Comparison of ENCODE assay signal across 8 cellular contexts in the genomic region with DNA sequence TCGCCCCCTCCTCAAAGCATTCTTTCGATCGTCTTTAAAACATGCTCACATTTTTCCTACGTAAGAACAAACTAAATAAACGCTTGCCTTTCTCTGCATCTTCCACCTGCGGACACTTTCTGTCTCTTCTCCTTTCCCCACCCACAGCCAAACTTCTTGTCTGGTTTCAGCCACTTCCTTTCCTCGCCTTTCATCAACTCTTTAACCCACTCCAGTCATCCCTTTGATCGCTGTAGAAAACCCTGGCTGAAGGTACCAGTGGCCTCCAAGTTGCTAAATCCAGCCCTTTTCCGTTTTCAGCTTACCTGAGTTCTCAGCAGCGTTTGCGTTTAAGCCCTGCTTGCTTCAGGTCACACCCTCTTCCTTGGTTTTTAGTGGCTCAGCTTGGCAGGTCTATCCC. TPM values are rescaled to one million over a fixed set of nuclear protein-coding genes. Genes with fewer than 3 reads are reported as not detected.
DNase-seq lines count a peak whose midpoint lies in the region; ATAC-seq and TF ChIP-seq lines count a peak whose summit lies in the region.

No MANE protein-coding gene starts in this region.

- peak overlapping the region; percentile 98 for H3K4me3 Mint-ChIP-seq in natural killer cell treated with Interleukin-12 subunit alpha and Interleukin-12 subunit beta and Interleukin-15 and Interleukin-18, amount 100 ng/mL, for 72 hours

- peaks cover 6 to 38% (median 24%) of the 10 kb centered on the region in 11 experiments; a peak in 15 of 22 replicates for H4K20me1 ChIP-seq in BLaER1 treated with 17β-estradiol and CSF1 and Interleukin-3, amounts not matched to agents 10 nM and 100 nM
- peaks cover 1% of the 10 kb centered on the region; the same call in 1 of the 2 replicates for H4K20me1 ChIP-seq in SU-DHL-6 (ENCODE audit: low read depth, low read length)

- H3K27ac ChIP-seq in BLaER1 treated with 17β-estradiol and CSF1 and Interleukin-3, amounts not matched to agents 10 nM and 100 nM: peak overlapping the region in 10 of 11 experiments; percentile 40 to 81 (median 76); a peak in 18 of 22 replicates
- H3K27ac ChIP-seq in HEK293 (ENCODE audit: extremely low read depth, low read depth, low read length): peak overlapping the region; percentile 59; the same call in 1 of the 2 replicates
- peak overlapping the region; percentile 49 for H3K27ac ChIP-seq in SU-DHL-6 (ENCODE audit: low read depth, low read length)

- POLR2A ChIA-PET in HEK293 (lab: Yijun Ruan, JAX): interaction anchor here (0.8 to 2.1 kb wide), 14 partner anchors 8 to 195 kb away, joined by 3 to 26 read pairs (median 4); partner anchors contain the start of gene RTN4RL1

- H3K36me3 Mint-ChIP-seq in natural killer cell treated with Interleukin-12 subunit alpha and Interleukin-12 subunit beta and Interleukin-15 and Interleukin-18, amount 100 ng/mL, for 72 hours: peaks cover 8% of the 10 kb centered on the region

- no peaks in the 10 kb centered on the region; the same call in 1 of the 2 replicates for H3F3A ChIP-seq in SU-DHL-6 (ENCODE audit: insufficient read depth)

- H3K27me3 ChIP-seq in BLaER1 treated with 17β-estradiol and CSF1 and Interleukin-3, amounts not matched to agents 10 nM and 100 nM: no peaks in the 10 kb centered on the region
- H3K27me3 ChIP-seq in SU-DHL-6 (ENCODE audit: low read length) (no peaks in the 10 kb centered on the region), endocrine pancreas (ENCODE audit: control insufficient read depth, insufficient read depth, low read length) (no peaks in the 10 kb centered on the region)

- H3K9me3 ChIP-seq in BLaER1 treated with 17β-estradiol and CSF1 and Interleukin-3, amounts not matched to agents 10 nM and 100 nM (replicated peaks in 1 of 11): no peaks in the 10 kb centered on the region
- H3K9me3 ChIP-seq in HEK293 (ENCODE audit: control insufficient read depth, insufficient read depth, low read depth, low read length) (no peaks in the 10 kb centered on the region), SU-DHL-6 (ENCODE audit: insufficient read depth, low read length) (no peaks in the 10 kb centered on the region), endocrine pancreas (ENCODE audit: control insufficient read depth, low read length) (no peaks in the 10 kb centered on the region)

- no peak for DNase-seq in natural killer cell treated with Interleukin-12 subunit alpha and Interleukin-12 subunit beta and Interleukin-15 and Interleukin-18, amount 100 ng/mL, for 72 hours (ENCODE audit: low spot score)
- DNase-seq in HPDE6-E6E7 (ENCODE audit: extremely low spot score) (no peak), NCI-H524 (lab: John Stamatoyannopoulos, UW) (no peak), amniotic stem cell (lab: John Stamatoyannopoulos, UW) (no peak)

- H3K79me2 ChIP-seq in SU-DHL-6 (ENCODE audit: insufficient read depth, low read length): peaks cover 76% of the 10 kb centered on the region

- peaks cover 29 to 60% (median 53%) of the 10 kb centered on the region in 11 experiments for H3K36me3 ChIP-seq in BLaER1 treated with 17β-estradiol and CSF1 and Interleukin-3, amounts not matched to agents 10 nM and 100 nM
- H3K36me3 ChIP-seq in HEK293 (ENCODE audit: control insufficient read depth in 2 of 2, insufficient read depth in 1 of 2, low read length in 2 of 2) (peaks cover 41 to 51% of the 10 kb centered on the region in 2 experiments), SU-DHL-6 (ENCODE audit: low read length) (0 out of 2 replicates have a peak, but pooled peaks cover 5% of the 10 kb centered on the region), endocrine pancreas (ENCODE audit: control insufficient read depth, insufficient read depth, low read length) (no peaks in the 10 kb centered on the region)

- peak overlapping the region; percentile 65 for H2AFZ ChIP-seq in SU-DHL-6 (ENCODE audit: low read depth, low read length, severe bottlenecking)

- H3K9ac ChIP-seq in BLaER1 treated with 17β-estradiol and CSF1 and Interleukin-3, amounts not matched to agents 10 nM and 100 nM: peak overlapping the region; percentile 77 to 86 (median 83)
- H3K9ac ChIP-seq in SU-DHL-6 (ENCODE audit: low read length) (peak overlapping the region; percentile 88), endocrine pancreas (ENCODE audit: control insufficient read depth, insufficient read depth, low read length) (peak overlapping the region; percentile 55)

- CTCF ChIA-PET in HEK293 (lab: Yijun Ruan, JAX): interaction anchor here (0.6 to 2.2 kb wide), 3 partner anchors 34 to 46 kb away, joined by 3 to 8 read pairs (median 6); no protein-coding TSS in a partner anchor

- peak overlapping the region; percentile 73 to 99 (median 89) for H3K4me2 ChIP-seq in BLaER1 treated with 17β-estradiol and CSF1 and Interleukin-3, amounts not matched to agents 10 nM and 100 nM
- peak overlapping the region; percentile 65 for H3K4me2 ChIP-seq in SU-DHL-6 (ENCODE audit: low read depth, low read length, poor library complexity, severe bottlenecking)

- H3K4me1 ChIP-seq in BLaER1 treated with 17β-estradiol and CSF1 and Interleukin-3, amounts not matched to agents 10 nM and 100 nM: peaks cover 27 to 57% (median 36%) of the 10 kb centered on the region in 10 experiments
- H3K4me1 ChIP-seq in HEK293 (ENCODE audit: control insufficient read depth, insufficient read depth, low read length) (0 out of 2 replicates have a peak, but pooled peaks cover 3% of the 10 kb centered on the region), endocrine pancreas (ENCODE audit: control insufficient read depth, insufficient read depth, low read length) (no peaks in the 10 kb centered on the region)

- no peaks in the 10 kb centered on the region for H3K9me2 ChIP-seq in SU-DHL-6 (replicated peaks; ENCODE audit: insufficient read depth, low read length)

- TF ChIP-seq CTCF in HEK293 (tag by site-specific recombination; IDR thresholded peaks at IDR 0.05): no peak
- no peak for TF ChIP-seq CTCF in SU-DHL-6 (IDR thresholded peaks at IDR 0.05; ENCODE audit: insufficient read depth, low read length, poor library complexity, severe bottlenecking)

- H3K4me3 ChIP-seq in BLaER1 treated with 17β-estradiol and CSF1 and Interleukin-3, amounts not matched to agents 10 nM and 100 nM: peak overlapping the region; percentile 59 to 88 (median 76)
- H3K4me3 ChIP-seq in HEK293 (ENCODE audit: low read depth, low read length): peak overlapping the region; percentile 88
- peak overlapping the region; percentile 96 for H3K4me3 ChIP-seq in SU-DHL-6 (ENCODE audit: insufficient read depth, low read length, poor library complexity, severe bottlenecking)
- H3K4me3 ChIP-seq in endocrine pancreas (ENCODE audit: control insufficient read depth, insufficient read depth, low read length): peak overlapping the region; percentile 80

- ATAC-seq in natural killer cell treated with Interleukin-12 subunit alpha and Interleukin-12 subunit beta and Interleukin-15 and Interleukin-18, amount 100 ng/mL, for 72 hours: no peak

- peak overlapping the region; percentile 72 to 81 for H3K27ac Mint-ChIP-seq in natural killer cell treated with Interleukin-12 subunit alpha and Interleukin-12 subunit beta and Interleukin-15 and Interleukin-18, amount 100 ng/mL, for 72 hours

- peaks cover 40 to 42% of the 10 kb centered on the region in 2 donors for H3K4me1 Mint-ChIP-seq in natural killer cell treated with Interleukin-12 subunit alpha and Interleukin-12 subunit beta and Interleukin-15 and Interleukin-18, amount 100 ng/mL, for 72 hours (ENCODE audit: low read depth in 2 of 2)

- H3K27me3 Mint-ChIP-seq in natural killer cell treated with Interleukin-12 subunit alpha and Interleukin-12 subunit beta and Interleukin-15 and Interleukin-18, amount 100 ng/mL, for 72 hours: no peaks in the 10 kb centered on the region

- no peaks in the 10 kb centered on the region for H3K9me3 Mint-ChIP-seq in natural killer cell treated with Interleukin-12 subunit alpha and Interleukin-12 subunit beta and Interleukin-15 and Interleukin-18, amount 100 ng/mL, for 72 hours

TF ChIP-seq in HEK293, 187 proteins besides CTCF, POLR2A, EP300 and RAD21 (continues in another document):
- 0 out of 2 replicates have a peak, but pooled peaks have one; percentile 5 for TF ChIP-seq GLIS1 (tag by site-specific recombination; IDR thresholded peaks at IDR 0.05)
- peak; percentile 11 for TF ChIP-seq KLF9 (tag by site-specific recombination; IDR thresholded peaks at IDR 0.05; ENCODE audit: low read depth)
- 0 out of 2 replicates have a peak, but pooled peaks have one; percentile 48 for TF ChIP-seq ZNF366 (tag by site-specific recombination; conservative IDR thresholded peaks at IDR 0.05)
- TF ChIP-seq ZNF335 (tag by site-specific recombination; conservative IDR thresholded peaks at IDR 0.05): peak; percentile 60
- peak; percentile 91 for TF ChIP-seq PRDM1 (tag by site-specific recombination; IDR thresholded peaks at IDR 0.05)
- TF ChIP-seq ZNF514 (tag by site-specific recombination; IDR thresholded peaks at IDR 0.05): no peak
- TF ChIP-seq, protein P1, sequence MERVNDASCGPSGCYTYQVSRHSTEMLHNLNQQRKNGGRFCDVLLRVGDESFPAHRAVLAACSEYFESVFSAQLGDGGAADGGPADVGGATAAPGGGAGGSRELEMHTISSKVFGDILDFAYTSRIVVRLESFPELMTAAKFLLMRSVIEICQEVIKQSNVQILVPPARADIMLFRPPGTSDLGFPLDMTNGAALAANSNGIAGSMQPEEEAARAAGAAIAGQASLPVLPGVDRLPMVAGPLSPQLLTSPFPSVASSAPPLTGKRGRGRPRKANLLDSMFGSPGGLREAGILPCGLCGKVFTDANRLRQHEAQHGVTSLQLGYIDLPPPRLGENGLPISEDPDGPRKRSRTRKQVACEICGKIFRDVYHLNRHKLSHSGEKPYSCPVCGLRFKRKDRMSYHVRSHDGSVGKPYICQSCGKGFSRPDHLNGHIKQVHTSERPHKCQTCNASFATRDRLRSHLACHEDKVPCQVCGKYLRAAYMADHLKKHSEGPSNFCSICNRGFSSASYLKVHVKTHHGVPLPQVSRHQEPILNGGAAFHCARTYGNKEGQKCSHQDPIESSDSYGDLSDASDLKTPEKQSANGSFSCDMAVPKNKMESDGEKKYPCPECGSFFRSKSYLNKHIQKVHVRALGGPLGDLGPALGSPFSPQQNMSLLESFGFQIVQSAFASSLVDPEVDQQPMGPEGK (tag by site-specific recombination; IDR thresholded peaks at IDR 0.05): peak; percentile 11
- TF ChIP-seq ZNF184 (tag by site-specific recombination; IDR thresholded peaks at IDR 0.05): no peak

RNA-seq across cellular contexts. Expression of gene RPA1, which starts 0.5 kb away (rescaled TPM):
- total RNA-seq in natural killer cell treated with Interleukin-12 subunit alpha and Interleukin-12 subunit beta and Interleukin-15 and Interleukin-18, amount 100 ng/mL, for 72 hours: 100 to 1,000 TPM; 144 to 169 TPM

RNA-seq across cellular contexts. Expression of gene SMYD4, which starts 0.6 kb away (rescaled TPM):
- total RNA-seq in natural killer cell treated with Interleukin-12 subunit alpha and Interleukin-12 subunit beta and Interleukin-15 and Interleukin-18, amount 100 ng/mL, for 72 hours: 10 to 100 TPM; 28.4 to 35.7 TPM
